23 cellular contexts compared by ENCODE assay signal in the genomic region with DNA sequence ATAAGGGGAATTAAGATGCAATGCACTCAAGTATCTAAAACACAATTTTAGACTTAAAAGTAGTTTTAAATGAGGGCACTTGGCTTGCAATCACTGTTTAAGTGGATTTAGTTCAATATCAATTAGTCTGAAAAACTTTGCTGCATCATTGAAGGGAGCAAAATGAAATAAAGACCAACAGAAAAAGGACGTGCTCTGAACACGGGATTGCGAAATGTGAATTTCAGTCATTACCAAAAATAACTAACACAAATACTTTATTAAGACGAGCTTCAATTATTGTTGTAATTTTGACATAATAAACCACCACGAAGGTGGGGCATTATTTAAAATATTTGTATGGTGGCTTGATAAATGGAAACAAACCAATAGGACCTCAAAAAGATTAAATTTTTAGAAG.
DNase-seq lines count a peak whose midpoint lies in the region; ATAC-seq, FAIRE-seq and TF ChIP-seq lines count a peak whose summit lies in the region.
"Had no signal": no experiment of that assay in that cellular context is flagged by ENCODE, and none has a peak within 500 bp of the region (broad histone marks: within the 10 kb centered on the region; RNA-seq: fewer than 3 reads in every experiment).

No MANE protein-coding gene starts in this region.

- intact Hi-C loops in HepG2 (cut with micrococcal nuclease; ENCODE audit: unreplicated experiment) (no loop called here), right lobe of liver (cut with DNase I) (no loop called here), K562 (cut with micrococcal nuclease) (no loop called here)

- BruUV-seq in HepG2 (replicated peaks; lab: Mats Ljungman, UMichigan) (no TSS peak), K562 (replicated peaks; lab: Mats Ljungman, UMichigan) (no TSS peak)

- H3K36me3 Mint-ChIP-seq in progenitor cell of endocrine pancreas (ENCODE audit: insufficient read depth): peaks cover 28% of the 10 kb centered on the region
- H3K36me3 Mint-ChIP-seq: CD4-positive, CD25-positive, alpha-beta regulatory T cell had no signal

- POLR2A ChIA-PET in HepG2 (lab: Yijun Ruan, JAX): no interaction called here
- POLR2A ChIA-PET in K562 (lab: Yijun Ruan, JAX): no interaction called here

- no peak overlapping the region for H3K27ac Mint-ChIP-seq in progenitor cell of endocrine pancreas
- H3K27ac Mint-ChIP-seq: B cell; CD4-positive, CD25-positive, alpha-beta regulatory T cell; CD8-positive, alpha-beta T cell had no signal

- H3K9me3 ChIP-seq in HepG2 (ENCODE audit: low read length): no peaks in the 10 kb centered on the region
- H3K9me3 ChIP-seq in right lobe of liver: no peaks in the 10 kb centered on the region
- no peaks in the 10 kb centered on the region for H3K9me3 ChIP-seq in Karpas-422 (ENCODE audit: low read length)
- no peaks in the 10 kb centered on the region for H3K9me3 ChIP-seq in K562 (replicated peaks; ENCODE audit: control insufficient read depth, insufficient read depth, low read depth, low read length)
- H3K9me3 ChIP-seq: BLaER1 had no signal

- TF ChIP-seq POLR2A in HepG2 (IDR thresholded peaks at IDR 0.05; ENCODE audit: insufficient read depth in 1 of 2, low read depth in 2 of 2, low read length in 2 of 2): no peak
- no peak for TF ChIP-seq POLR2A in right lobe of liver (IDR thresholded peaks at IDR 0.05)
- TF ChIP-seq POLR2A in K562 (conservative IDR thresholded peaks at IDR 0.05): no peak

- H3K9me3 Mint-ChIP-seq in progenitor cell of endocrine pancreas (ENCODE audit: low read depth): no peaks in the 10 kb centered on the region
- H3K9me3 Mint-ChIP-seq: CD8-positive, alpha-beta T cell had no signal

- H3K9ac ChIP-seq in HepG2 (ENCODE audit: insufficient read depth, low read depth, low read length): no peak overlapping the region
- H3K9ac ChIP-seq in Karpas-422 (ENCODE audit: low read length): no peak overlapping the region
- no peak overlapping the region for H3K9ac ChIP-seq in K562 (ENCODE audit: insufficient read depth in 1 of 2, low read depth in 2 of 2, low read length in 2 of 2)
- H3K9ac ChIP-seq: BLaER1, GM23248 had no signal

- no peaks in the 10 kb centered on the region for H3K9me2 ChIP-seq in Karpas-422 (replicated peaks; ENCODE audit: insufficient read depth, low read length)

- WGBS in HepG2 (ENCODE audit: low lambda C conversion rate): 65% methylated on average over 5 of the region's 5 CpGs
- 67% methylated on average over 5 of the region's 5 CpGs for WGBS in right lobe of liver (ENCODE audit: insufficient coverage, low coverage, low lambda C conversion rate, missing lambda C conversion rate)
- under 1% methylated on average over 5 of the region's 5 CpGs for WGBS in K562 (ENCODE audit: insufficient coverage, low coverage, missing lambda C conversion rate)

- TF ChIP-seq CTCF in HepG2 (CRISPR knock-in tag; IDR thresholded peaks at IDR 0.05) (no peak), right lobe of liver (IDR thresholded peaks at IDR 0.05) (no peak), K562 (IDR thresholded peaks at IDR 0.05 in 2 of 3, conservative IDR thresholded peaks at IDR 0.05 in 1 of 3; ENCODE audit: insufficient read depth in 2 of 3, low read depth in 1 of 3, low read length in 3 of 3) (no peak), progenitor cell of endocrine pancreas (IDR thresholded peaks at IDR 0.05; ENCODE audit: unreplicated experiment) (no peak)

- no peak for ATAC-seq in HepG2
- no peak for ATAC-seq in right lobe of liver
- ATAC-seq in K562: no peak
- ATAC-seq in GM18909 (IDR thresholded peaks at IDR 0.05; ENCODE audit: poor library complexity, unreplicated experiment): no peak
- ATAC-seq in HG03442 (IDR thresholded peaks at IDR 0.05; ENCODE audit: unreplicated experiment): no peak
- no peak for ATAC-seq in GM18870 (IDR thresholded peaks at IDR 0.05; ENCODE audit: unreplicated experiment)
- ATAC-seq: CD8-positive, alpha-beta T cell had no signal

- FAIRE-seq in HepG2 (lab: Jason Lieb, UNC) (no peak), K562 (lab: Jason Lieb, UNC) (no peak)
- FAIRE-seq: A204.1, D721Med, G401.6, GM12892, H54 had no signal

- H3K27me3 ChIP-seq in HepG2 (ENCODE audit: control insufficient read depth in 1 of 2, insufficient read depth in 2 of 2, low read length in 2 of 2): no peaks in the 10 kb centered on the region
- H3K27me3 ChIP-seq in right lobe of liver: no peaks in the 10 kb centered on the region
- H3K27me3 ChIP-seq in Karpas-422 (ENCODE audit: low read length): no peaks in the 10 kb centered on the region
- peaks cover 26 to 30% of the 10 kb centered on the region in 2 experiments for H3K27me3 ChIP-seq in K562 (ENCODE audit: control insufficient read depth in 2 of 2, insufficient read depth in 2 of 2, low read length in 2 of 2)
- H3K27me3 ChIP-seq: BLaER1 had no signal

- H4K20me1 ChIP-seq in HepG2 (ENCODE audit: insufficient read depth, low read length): no peaks in the 10 kb centered on the region
- H4K20me1 ChIP-seq in Karpas-422 (ENCODE audit: insufficient read depth, low read depth, low read length): no peaks in the 10 kb centered on the region
- H4K20me1 ChIP-seq in K562 (replicated peaks; ENCODE audit: control insufficient read depth, insufficient read depth, low read length): no peaks in the 10 kb centered on the region; the same call in 1 of the 2 replicates

- TF ChIP-seq RAD21 in HepG2 (CRISPR knock-in tag; IDR thresholded peaks at IDR 0.05) (no peak), K562 (CRISPR knock-in tag; conservative IDR thresholded peaks at IDR 0.05 in 1 of 2, IDR thresholded peaks at IDR 0.05 in 1 of 2) (no peak)

- no peak overlapping the region for H2AFZ ChIP-seq in HepG2 (ENCODE audit: low read length)
- peak overlapping the region; percentile 37; the same call in 1 of the 2 replicates for H2AFZ ChIP-seq in Karpas-422 (ENCODE audit: low read length)
- H2AFZ ChIP-seq in K562 (ENCODE audit: low read depth, low read length): no peak overlapping the region
- H2AFZ ChIP-seq: GM23248 had no signal

- no peaks in the 10 kb centered on the region for H3K4me1 ChIP-seq in HepG2 (ENCODE audit: insufficient read depth, low read length)
- peaks cover 0 to 4% (median 0%) of the 10 kb centered on the region in 4 donors for H3K4me1 ChIP-seq in right lobe of liver
- H3K4me1 ChIP-seq in Karpas-422 (ENCODE audit: low read length): peaks cover 31% of the 10 kb centered on the region
- H3K4me1 ChIP-seq in K562 (replicated peaks in 1 of 2; ENCODE audit: control insufficient read depth in 2 of 2, insufficient read depth in 2 of 2, low read length in 2 of 2): no peaks in the 10 kb centered on the region
- H3K4me1 ChIP-seq: BLaER1 had no signal

- DNase-seq in HepG2 (ENCODE audit: low spot score): no peak
- DNase-seq in right lobe of liver: no peak
- no peak for DNase-seq in Karpas-422
- no peak for DNase-seq in K562 (ENCODE audit: extremely low read depth in 1 of 4, low spot score in 3 of 4)
- no peak for DNase-seq in progenitor cell of endocrine pancreas (ENCODE audit: low spot score, unreplicated experiment)
- DNase-seq: CD4-positive, CD25-positive, alpha-beta regulatory T cell; CD8-positive, alpha-beta T cell; DMS 273 treated with DMSO at 0.1 percent for 48 hours; DND-41; GM23248; HCEC 1CT had no signal

- TF ChIP-seq EP300 in HepG2 (IDR thresholded peaks at IDR 0.05; ENCODE audit: low read depth in 2 of 2, low read length in 2 of 2): no peak
- TF ChIP-seq EP300 in HepG2 (CRISPR knock-in tag; IDR thresholded peaks at IDR 0.05; ENCODE audit: borderline replicate concordance): no peak
- TF ChIP-seq EP300 in K562 (IDR thresholded peaks at IDR 0.05; ENCODE audit: low read length): no peak

- H3K36me3 ChIP-seq in HepG2 (replicated peaks in 1 of 2; ENCODE audit: control insufficient read depth in 1 of 2, insufficient read depth in 2 of 2, low read length in 2 of 2) (no peaks in the 10 kb centered on the region), right lobe of liver (peaks cover 0 to 53% (median 26%) of the 10 kb centered on the region in 4 donors), Karpas-422 (ENCODE audit: insufficient read depth, low read length) (peaks cover 18% of the 10 kb centered on the region), K562 (ENCODE audit: control insufficient read depth, insufficient read depth, low read length) (no peaks in the 10 kb centered on the region)

- H3K9me1 ChIP-seq in K562 (ENCODE audit: control insufficient read depth, insufficient read depth, low read length): peaks cover 3% of the 10 kb centered on the region

- H3K4me3 Mint-ChIP-seq in progenitor cell of endocrine pancreas (ENCODE audit: low read depth): no peak overlapping the region
- H3K4me3 Mint-ChIP-seq: B cell; CD4-positive, CD25-positive, alpha-beta regulatory T cell; CD8-positive, alpha-beta T cell had no signal

- no peak overlapping the region for H3K4me3 ChIP-seq in HepG2 (replicated peaks in 1 of 3; ENCODE audit: insufficient read depth in 1 of 3, low read depth in 2 of 3, low read length in 3 of 3)
- no peak overlapping the region for H3K4me3 ChIP-seq in right lobe of liver
- no peak overlapping the region for H3K4me3 ChIP-seq in Karpas-422 (ENCODE audit: low read length)
- H3K4me3 ChIP-seq in K562: no peak overlapping the region
- H3K4me3 ChIP-seq: BLaER1, GM23248 had no signal

- peaks cover 3% of the 10 kb centered on the region for H3K4me1 Mint-ChIP-seq in progenitor cell of endocrine pancreas (ENCODE audit: low read depth)
- H3K4me1 Mint-ChIP-seq: B cell; CD4-positive, CD25-positive, alpha-beta regulatory T cell had no signal

- CTCF ChIA-PET in HepG2 (lab: Yijun Ruan, JAX; ENCODE audit: low intra/inter-chr PET ratio, low total read pairs) (no interaction called here), K562 (lab: Yijun Ruan, JAX; ENCODE audit: low intra/inter-chr PET ratio) (no interaction called here)

- H3K4me2 ChIP-seq in HepG2 (ENCODE audit: low read depth, low read length) (no peak overlapping the region), Karpas-422 (ENCODE audit: low read depth, low read length, poor library complexity, severe bottlenecking) (peak overlapping the region; percentile 37), K562 (ENCODE audit: insufficient read depth, low read length) (no peak overlapping the region)
- H3K4me2 ChIP-seq: BLaER1 had no signal

- H3K27ac ChIP-seq in HepG2 (ENCODE audit: extremely low read length, insufficient read depth, low read length): no peak overlapping the region
- no peak overlapping the region for H3K27ac ChIP-seq in right lobe of liver
- peak overlapping the region; percentile 69 for H3K27ac ChIP-seq in Karpas-422 (ENCODE audit: low read length)
- H3K27ac ChIP-seq in K562 (ENCODE audit: extremely low read depth, low read depth, low read length): no peak overlapping the region
- H3K27ac ChIP-seq: 22Rv1, BLaER1, C4-2B, GM23248 had no signal

- in situ Hi-C loops in HepG2 (cut with HindIII; ENCODE audit: extremely low pct_ligation_motif_present, low pct_unique_long_range_greater_than_20kb): no loop called here
- in situ Hi-C loops in K562 (cut with MboI): no loop called here

- H3K79me2 ChIP-seq in HepG2 (ENCODE audit: insufficient read depth, low read length) (no peaks in the 10 kb centered on the region), Karpas-422 (ENCODE audit: low read length) (no peaks in the 10 kb centered on the region), K562 (ENCODE audit: control insufficient read depth, insufficient read depth, low read length) (no peaks in the 10 kb centered on the region)

- no peaks in the 10 kb centered on the region for H3K27me3 Mint-ChIP-seq in progenitor cell of endocrine pancreas
- H3K27me3 Mint-ChIP-seq: B cell; CD4-positive, CD25-positive, alpha-beta regulatory T cell had no signal

Comparison
In these comparisons a context has a peak if more than half of its experiments do, and no peak if none do; other contexts are left out.
1. Of the 241 proteins assayed by ChIP-seq in both HepG2 and K562: peak only in HepG2: none; only in K562: none; in both: CEBPB; in neither: 239; mixed calls (peak in some experiments, not most) for 1.